17 cellular contexts compared by ENCODE assay signal in genomic region chr1:20678599-20678998, GRCh38. TPM values are rescaled to one million over a fixed set of nuclear protein-coding genes. Genes with fewer than 3 reads are reported as not detected.
DNase-seq lines count a peak whose midpoint lies in the region; ATAC-seq, FAIRE-seq and TF ChIP-seq lines count a peak whose summit lies in the region.
"Had no signal": no experiment of that assay in that cellular context is flagged by ENCODE, and none has a peak within 500 bp of the region (broad histone marks: within the 10 kb centered on the region; RNA-seq: fewer than 3 reads in every experiment).

No MANE protein-coding gene starts in this region.

- CTCF ChIA-PET in GM12878 (lab: Yijun Ruan, JAX), result interaction anchor here (0.6 to 3.2 kb wide), 2 partner anchors 18 to 1434 kb away, joined by 3 to 13 read pairs; no protein-coding TSS in a partner anchor

- H3K4me1 ChIP-seq in BLaER1 (peaks cover 52% of the 10 kb centered on the region), GM12878 (ENCODE audit: control insufficient read depth, insufficient read depth, low read length) (peaks cover 7% of the 10 kb centered on the region)

- peak; percentile 92 for FAIRE-seq in GM12878 (lab: Jason Lieb, UNC)
- FAIRE-seq: bronchial epithelial cell had no signal

- H3K79me2 ChIP-seq in GM12878 (ENCODE audit: control insufficient read depth, insufficient read depth, low read length), result no peaks in the 10 kb centered on the region

- POLR2A ChIA-PET in GM12878 (lab: Charles Lee), result interaction anchor here (0.6 kb wide), 1 partner anchor 581 kb away, joined by 4 read pairs; no protein-coding TSS in a partner anchor

- RAD21 ChIA-PET in GM12878 (lab: Charles Lee; ENCODE audit: unreplicated experiment), result no interaction called here

- no TSS peak for BruUV-seq in GM12878 (replicated peaks; lab: Mats Ljungman, UMichigan)

- H3K36me3 ChIP-seq in BLaER1 (no peaks in the 10 kb centered on the region), GM12878 (ENCODE audit: control insufficient read depth in 2 of 2, insufficient read depth in 2 of 2, low read length in 1 of 2) (no peaks in the 10 kb centered on the region)
- H3K36me3 ChIP-seq: right atrium auricular region had no signal

- WGBS in GM12878 (ENCODE audit: insufficient coverage, insufficient replicate concordance, low lambda C conversion rate, missing lambda C conversion rate), result 2% methylated on average over 6 of the region's 6 CpGs

- ATAC-seq in GM12878 (peak; percentile 89), GM18502 (IDR thresholded peaks at IDR 0.05; ENCODE audit: poor library complexity, unreplicated experiment) (no peak), GM18868 (IDR thresholded peaks at IDR 0.05; ENCODE audit: unreplicated experiment) (no peak)
- ATAC-seq: activated CD4-positive, alpha-beta T cell treated with anti-CD3 and anti-CD28 coated beads for 36 hours had no signal

- in situ Hi-C loops in GM13976 (cut with MboI; ENCODE audit: low sequenced_read_pairs, unreplicated experiment), result no loop called here
- in situ Hi-C loops in GM12878 (cut with MboI), result no loop called here

- H3K27ac ChIP-seq in BLaER1 (peak overlapping the region; percentile 44; the same call in 1 of the 2 replicates), GM12878 (ENCODE audit: control insufficient read depth, insufficient read depth) (no peak overlapping the region)
- H3K27ac ChIP-seq: right atrium auricular region had no signal

- TF ChIP-seq RAD21 in GM12878 (IDR thresholded peaks at IDR 0.05; ENCODE audit: insufficient read depth, low read depth, low read length), result no peak

- H3K9me3 ChIP-seq in BLaER1 (peaks cover 13% of the 10 kb centered on the region), GM12878 (replicated peaks; ENCODE audit: control insufficient read depth, insufficient read depth, low read length) (peaks cover 2% of the 10 kb centered on the region; the same call in 2 of the 3 replicates)
- H3K9me3 ChIP-seq: right atrium auricular region had no signal

- TF ChIP-seq CTCF in GM13976 (IDR thresholded peaks at IDR 0.05; ENCODE audit: borderline replicate concordance, control extremely low read depth, extremely low read depth, insufficient read depth, missing control alignments) (no peak), GM12878 (IDR thresholded peaks at IDR 0.05 in 2 of 3, conservative IDR thresholded peaks at IDR 0.05 in 1 of 3; ENCODE audit: control insufficient read depth in 2 of 3, extremely low read depth in 1 of 3, insufficient read depth in 1 of 3, low read depth in 3 of 3, low read length in 3 of 3) (no peak)

- H2AFZ ChIP-seq in GM12878 (ENCODE audit: control insufficient read depth, low read depth, low read length), result no peak overlapping the region

- DNase-seq in GM13976 (ENCODE audit: low spot score), result peak; percentile 56
- peak; percentile 98 for DNase-seq in MV-4-11 (lab: John Stamatoyannopoulos, UW)
- DNase-seq in GM12878 (ENCODE audit: low read depth, low spot score), result peak; percentile 57
- no peak for DNase-seq in GF-D8 (lab: John Stamatoyannopoulos, UW)
- no peak for DNase-seq in NCI-H510A treated with DMSO at 0.1 percent for 48 hours (lab: John Stamatoyannopoulos, UW)
- DNase-seq: activated CD4-positive, alpha-beta T cell treated with anti-CD3 and anti-CD28 coated beads for 36 hours; activated gamma-delta T cell treated with Interleukin-2 at 50 U/mL for 16 hours; Karpas-422; NK-92 treated with Interleukin-12 subunit alpha and Interleukin-12 subunit beta, amount 100 ng/mL, for 24 hours; stimulated activated CD4-positive, alpha-beta T cell treated with anti-CD3 and anti-CD28 coated beads, Interleukin-4, amount 100 ng/mL, for 24 hours; stimulated activated naive CD4-positive, alpha-beta T cell treated with Interleukin-2 at 50 U/mL for 16 hours; SW 1271 had no signal

- SMC1A ChIA-PET in GM12878 (lab: Charles Lee; ENCODE audit: uncharacterized antibody, unreplicated experiment), result interaction anchor here (0.8 kb wide), 1 partner anchor 19 kb away, joined by 3 read pairs; no protein-coding TSS in a partner anchor

- H4K20me1 ChIP-seq in BLaER1 (no peaks in the 10 kb centered on the region), GM12878 (ENCODE audit: control insufficient read depth, insufficient read depth) (no peaks in the 10 kb centered on the region)

- peak overlapping the region; percentile 36; the same call in 1 of the 2 replicates for H3K4me3 ChIP-seq in BLaER1
- peak overlapping the region; percentile 41; the same call in 1 of the 2 replicates for H3K4me3 ChIP-seq in GM12878
- H3K4me3 ChIP-seq: right atrium auricular region had no signal

- intact Hi-C loops in GM12878 (cut with micrococcal nuclease; ENCODE audit: unreplicated experiment), result no loop called here

- TF ChIP-seq EP300 in GM12878 (IDR thresholded peaks at IDR 0.05; ENCODE audit: borderline replicate concordance in 1 of 2, control insufficient read depth in 1 of 2, low read depth in 2 of 2, low read length in 2 of 2), result peak; percentile 24 to 42; a peak in 1 of 4 replicates

- no peak for TF ChIP-seq POLR2A in GM12878 (IDR thresholded peaks at IDR 0.05; ENCODE audit: low read depth, low read length)

- H3K4me2 ChIP-seq in BLaER1 (peak overlapping the region; percentile 80), GM12878 (ENCODE audit: control insufficient read depth, insufficient read depth) (peak overlapping the region; percentile 63; the same call in 1 of the 2 replicates)

- no peaks in the 10 kb centered on the region for H3K27me3 ChIP-seq in BLaER1
- H3K27me3 ChIP-seq in GM12878 (replicated peaks in 1 of 2; ENCODE audit: control insufficient read depth in 2 of 2, insufficient read depth in 2 of 2, low read length in 1 of 2), result peaks cover 2 to 3% of the 10 kb centered on the region in 2 experiments
- H3K27me3 ChIP-seq: right atrium auricular region had no signal

- H3K9ac ChIP-seq in BLaER1, result peak overlapping the region; percentile 12; the same call in 1 of the 2 replicates
- no peak overlapping the region for H3K9ac ChIP-seq in GM12878 (ENCODE audit: control insufficient read depth, insufficient read depth, low read length)

RNA-seq across cellular contexts. Expression of gene DDOST, which starts 17.4 kb away (rescaled TPM):
- 119 and 129 TPM in 2 replicates for total RNA-seq in GM12878 (2013; cell fraction: nucleolus; rRNA removed)
- total RNA-seq in GM12878 (2014; rRNA removed) (245 and 248 TPM in 2 replicates), GM12878 (2014; rRNA removed; fragmentation: Illumina TruSeq; extraction: Trizol) (148 and 159 TPM in 2 replicates), GM12878 (2021) (175 and 194 TPM in 2 replicates)
- polyA plus RNA-seq in GM12878 (2011; ENCODE audit: low read depth), result 134 TPM
- polyA plus RNA-seq in GM12878 (2011; rRNA removed) (146 and 220 TPM in 2 replicates), GM12878 (2014; fragmentation: Illumina TruSeq; extraction: Trizol) (148 and 196 TPM in 2 replicates), GM12878 (2014; fragmentation: Nextera tagmentation; extraction: Ambion mirVana) (100 to 1,000 TPM; 100 to 159 TPM), GM12878 (2014; rRNA removed) (206 and 220 TPM in 2 replicates), GM12878 (2016; fragmentation: Nextera tagmentation; extraction: Ambion mirVana) (100 to 1,000 TPM; 272 to 274 TPM)
- polyA plus RNA-seq in GM12878 (2011; cell fraction: cytosol; rRNA removed), result 251 and 279 TPM in 2 replicates
- 64.5 and 72.8 TPM in 2 replicates for polyA plus RNA-seq in GM12878 (2011; cell fraction: nucleus; rRNA removed)
- polyA plus RNA-seq in GM12878 (2012), result 161 and 169 TPM in 2 replicates
- polyA minus RNA-seq in GM12878 (2011; rRNA and poly(A)+ RNA removed), result 187 and 259 TPM in 2 replicates
- polyA minus RNA-seq in GM12878 (2011; cell fraction: cytosol; rRNA and poly(A)+ RNA removed), result 60.7 and 64.7 TPM in 2 replicates
- polyA minus RNA-seq in GM12878 (2011; cell fraction: nucleus; rRNA and poly(A)+ RNA removed), result 35.1 and 53.9 TPM in 2 replicates

RNA-seq across cellular contexts. Expression of gene KIF17, which starts 39.2 kb away (rescaled TPM):
- total RNA-seq in GM12878 (2013; cell fraction: nucleolus; rRNA removed), result 0.12 and 0.23 TPM in 2 replicates
- total RNA-seq in GM12878 (2014; rRNA removed) (not detected in 2 replicates), GM12878 (2014; rRNA removed; fragmentation: Illumina TruSeq; extraction: Trizol) (not detected in 2 replicates), GM12878 (2021) (0.10 and 0.45 TPM in 2 replicates)
- polyA plus RNA-seq in GM12878 (2011; ENCODE audit: low read depth), result not detected
- polyA plus RNA-seq in GM12878 (2011; rRNA removed) (not detected in 2 replicates), GM12878 (2014; fragmentation: Illumina TruSeq; extraction: Trizol) (0.03 TPM in 1 of 2 replicates, not detected in the other), GM12878 (2014; fragmentation: Nextera tagmentation; extraction: Ambion mirVana) (not detected), GM12878 (2014; rRNA removed) (0.01 and 0.09 TPM in 2 replicates), GM12878 (2016; fragmentation: Nextera tagmentation; extraction: Ambion mirVana) (not detected)
- polyA plus RNA-seq in GM12878 (2011; cell fraction: cytosol; rRNA removed), result 0.07 TPM in 1 of 2 replicates, not detected in the other
- 0.06 TPM in 1 of 2 replicates, not detected in the other for polyA plus RNA-seq in GM12878 (2011; cell fraction: nucleus; rRNA removed)
- 0.10 TPM in 1 of 2 replicates, not detected in the other for polyA plus RNA-seq in GM12878 (2012)
- 0.22 TPM in 1 of 2 replicates, not detected in the other for polyA minus RNA-seq in GM12878 (2011; rRNA and poly(A)+ RNA removed)
- not detected in 2 replicates for polyA minus RNA-seq in GM12878 (2011; cell fraction: cytosol; rRNA and poly(A)+ RNA removed)
- not detected in 2 replicates for polyA minus RNA-seq in GM12878 (2011; cell fraction: nucleus; rRNA and poly(A)+ RNA removed)

RNA-seq across cellular contexts. Expression of gene PINK1, which starts 45.3 kb away (rescaled TPM):
- 1.3 and 1.4 TPM in 2 replicates for total RNA-seq in GM12878 (2013; cell fraction: nucleolus; rRNA removed)
- total RNA-seq in GM12878 (2014; rRNA removed), result 2.3 and 2.8 TPM in 2 replicates
- 1.2 TPM in 2 replicates for total RNA-seq in GM12878 (2014; rRNA removed; fragmentation: Illumina TruSeq; extraction: Trizol)
- total RNA-seq in GM12878 (2021), result 2.4 and 2.5 TPM in 2 replicates
- polyA plus RNA-seq in GM12878 (2011; ENCODE audit: low read depth), result 1.6 TPM
- polyA plus RNA-seq in GM12878 (2011; rRNA removed), result 1.4 and 1.9 TPM in 2 replicates
- 2.2 and 2.8 TPM in 2 replicates for polyA plus RNA-seq in GM12878 (2011; cell fraction: cytosol; rRNA removed)
- 1.7 and 1.8 TPM in 2 replicates for polyA plus RNA-seq in GM12878 (2011; cell fraction: nucleus; rRNA removed)
- 1.1 and 2.1 TPM in 2 replicates for polyA plus RNA-seq in GM12878 (2012)
- polyA plus RNA-seq in GM12878 (2014; fragmentation: Illumina TruSeq; extraction: Trizol), result 1.4 TPM in 2 replicates
- polyA plus RNA-seq in GM12878 (2014; fragmentation: Nextera tagmentation; extraction: Ambion mirVana), result under 1 TPM in 1 of 2 experiments, not detected in 1; 0.42 TPM
- polyA plus RNA-seq in GM12878 (2014; rRNA removed), result 1.9 and 2.2 TPM in 2 replicates
- 1 to 10 TPM; 1.6 to 4.4 TPM for polyA plus RNA-seq in GM12878 (2016; fragmentation: Nextera tagmentation; extraction: Ambion mirVana)
- 1.5 and 1.9 TPM in 2 replicates for polyA minus RNA-seq in GM12878 (2011; rRNA and poly(A)+ RNA removed)
- polyA minus RNA-seq in GM12878 (2011; cell fraction: cytosol; rRNA and poly(A)+ RNA removed), result 0.62 and 1.1 TPM in 2 replicates
- polyA minus RNA-seq in GM12878 (2011; cell fraction: nucleus; rRNA and poly(A)+ RNA removed), result 0.36 and 0.96 TPM in 2 replicates

RNA-seq across cellular contexts. Expression of gene SH2D5, which starts 53.9 kb away (rescaled TPM):
- 3.1 and 3.7 TPM in 2 replicates for total RNA-seq in GM12878 (2013; cell fraction: nucleolus; rRNA removed)
- 0.33 and 0.62 TPM in 2 replicates for total RNA-seq in GM12878 (2014; rRNA removed)
- 0.09 and 0.18 TPM in 2 replicates for total RNA-seq in GM12878 (2014; rRNA removed; fragmentation: Illumina TruSeq; extraction: Trizol)
- total RNA-seq in GM12878 (2021), result 0.56 and 0.59 TPM in 2 replicates
- 0.22 TPM for polyA plus RNA-seq in GM12878 (2011; ENCODE audit: low read depth)
- 0.22 and 0.29 TPM in 2 replicates for polyA plus RNA-seq in GM12878 (2011; rRNA removed)
- polyA plus RNA-seq in GM12878 (2011; cell fraction: cytosol; rRNA removed), result 0.22 and 0.33 TPM in 2 replicates
- polyA plus RNA-seq in GM12878 (2011; cell fraction: nucleus; rRNA removed), result 1.4 and 1.5 TPM in 2 replicates
- 0.51 and 1.1 TPM in 2 replicates for polyA plus RNA-seq in GM12878 (2012)
- polyA plus RNA-seq in GM12878 (2014; fragmentation: Illumina TruSeq; extraction: Trizol), result 0.09 and 0.16 TPM in 2 replicates
- under 1 TPM in 1 of 2 experiments, not detected in 1; 0.03 TPM for polyA plus RNA-seq in GM12878 (2014; fragmentation: Nextera tagmentation; extraction: Ambion mirVana)
- polyA plus RNA-seq in GM12878 (2014; rRNA removed), result 0.20 and 0.39 TPM in 2 replicates
- polyA plus RNA-seq in GM12878 (2016; fragmentation: Nextera tagmentation; extraction: Ambion mirVana), result not detected
- not detected in 2 replicates for polyA minus RNA-seq in GM12878 (2011; rRNA and poly(A)+ RNA removed)
- polyA minus RNA-seq in GM12878 (2011; cell fraction: cytosol; rRNA and poly(A)+ RNA removed), result not detected in 2 replicates
- 0.10 and 0.12 TPM in 2 replicates for polyA minus RNA-seq in GM12878 (2011; cell fraction: nucleus; rRNA and poly(A)+ RNA removed)

Comparison
In these comparisons a context has a peak if more than half of its experiments do, and no peak if none do; other contexts are left out.
1. DNase-seq: peak in GM13976 (single experiment), MV-4-11 (single experiment) and GM12878 (single experiment); none in GF-D8 (single experiment) and NCI-H510A treated with DMSO at 0.1 percent for 48 hours (single experiment).